ENCODE assay signal across 8 cellular contexts in genomic region chr1:45620588-45621500, GRCh38. TPM values are rescaled to one million over a fixed set of nuclear protein-coding genes. Genes with fewer than 3 reads are reported as not detected.
DNase-seq lines count a peak whose midpoint lies in the region; ATAC-seq and TF ChIP-seq lines count a peak whose summit lies in the region.

No MANE protein-coding gene starts in this region.

- H3K9me3 Mint-ChIP-seq in stimulated activated naive CD8-positive, alpha-beta T cell treated with anti-CD3 and anti-CD28 coated beads, Interleukin-15, amount 100 ng/mL, for 72 hours: no peaks in the 10 kb centered on the region

- H3K27me3 Mint-ChIP-seq in stimulated activated naive CD8-positive, alpha-beta T cell treated with anti-CD3 and anti-CD28 coated beads, Interleukin-15, amount 100 ng/mL, for 72 hours: no peaks in the 10 kb centered on the region

- H3K36me3 ChIP-seq in SK-N-SH (replicated peaks in 1 of 2; ENCODE audit: control insufficient read depth in 1 of 2, insufficient read depth in 2 of 2, low read length in 1 of 2) (peaks cover 34 to 49% of the 10 kb centered on the region in 2 experiments), right atrium auricular region (peaks cover 27% of the 10 kb centered on the region)

- peak; percentile 9 for ATAC-seq in SK-N-SH treated with all-trans-retinoic acid at 6 μM for 48 hours
- peak; percentile 27 for ATAC-seq in stimulated activated naive CD8-positive, alpha-beta T cell treated with anti-CD3 and anti-CD28 coated beads, Interleukin-15, amount 100 ng/mL, for 72 hours
- no peak for ATAC-seq in HG02571 (IDR thresholded peaks at IDR 0.05; ENCODE audit: unreplicated experiment)
- ATAC-seq in GM21390 (IDR thresholded peaks at IDR 0.05; ENCODE audit: unreplicated experiment): no peak

- no peaks in the 10 kb centered on the region for H3K9me2 ChIP-seq in SK-N-SH

- no peak overlapping the region for H3K4me3 ChIP-seq in SK-N-SH (ENCODE audit: low read depth in 2 of 2, low read length in 1 of 2)
- H3K4me3 ChIP-seq in right atrium auricular region: no peak overlapping the region

- H3K9me3 ChIP-seq in SK-N-SH: no peaks in the 10 kb centered on the region
- H3K9me3 ChIP-seq in right atrium auricular region: no peaks in the 10 kb centered on the region

- no peak for DNase-seq in SK-N-SH
- DNase-seq in right atrium auricular region (ENCODE audit: low spot score): no peak
- no peak for DNase-seq in stimulated activated naive CD8-positive, alpha-beta T cell treated with anti-CD3 and anti-CD28 coated beads, Interleukin-15, amount 100 ng/mL, for 72 hours
- no peak for DNase-seq in germinal center (ENCODE audit: low spot score)

- TF ChIP-seq EP300 in SK-N-SH (IDR thresholded peaks at IDR 0.05; ENCODE audit: borderline replicate concordance in 1 of 2, low read depth in 1 of 2, low read length in 1 of 2): no peak

- H3K27ac ChIP-seq in SK-N-SH (ENCODE audit: low read depth in 2 of 2, low read length in 1 of 2) (no peak overlapping the region; a peak in 1 of 4 replicates), VCaP (peak overlapping the region; percentile 62), right atrium auricular region (peak overlapping the region; percentile 31 to 35)

- POLR2A ChIA-PET in SK-N-SH (lab: Yijun Ruan, JAX): no interaction called here

- H2AFZ ChIP-seq in SK-N-SH (ENCODE audit: low read depth): no peak overlapping the region

- H3K4me2 ChIP-seq in SK-N-SH: no peak overlapping the region

- H3K4me1 Mint-ChIP-seq in stimulated activated naive CD8-positive, alpha-beta T cell treated with anti-CD3 and anti-CD28 coated beads, Interleukin-15, amount 100 ng/mL, for 72 hours: peaks cover 5% of the 10 kb centered on the region

- no peak overlapping the region for H3K4me3 Mint-ChIP-seq in stimulated activated naive CD8-positive, alpha-beta T cell treated with anti-CD3 and anti-CD28 coated beads, Interleukin-15, amount 100 ng/mL, for 72 hours

- WGBS in SK-N-SH (ENCODE audit: low lambda C conversion rate): 90% methylated on average over 14 of the region's 17 CpGs

- CTCF ChIA-PET in SK-N-SH (lab: Yijun Ruan, JAX): no interaction called here

- H4K20me1 ChIP-seq in SK-N-SH (ENCODE audit: insufficient read depth): no peaks in the 10 kb centered on the region

- H3F3A ChIP-seq in SK-N-SH (replicated peaks; ENCODE audit: insufficient read depth): peaks cover 46% of the 10 kb centered on the region

- H3K27me3 ChIP-seq in SK-N-SH (ENCODE audit: insufficient read depth): no peaks in the 10 kb centered on the region
- no peaks in the 10 kb centered on the region for H3K27me3 ChIP-seq in right atrium auricular region

- no peak for TF ChIP-seq CTCF in SK-N-SH (IDR thresholded peaks at IDR 0.05)
- no peak for TF ChIP-seq CTCF in VCaP (conservative IDR thresholded peaks at IDR 0.05)
- TF ChIP-seq CTCF in right atrium auricular region (IDR thresholded peaks at IDR 0.05): no peak

- H3K27ac Mint-ChIP-seq in stimulated activated naive CD8-positive, alpha-beta T cell treated with anti-CD3 and anti-CD28 coated beads, Interleukin-15, amount 100 ng/mL, for 72 hours: peak overlapping the region; percentile 80 to 95

- no peak for TF ChIP-seq RAD21 in SK-N-SH (IDR thresholded peaks at IDR 0.05; ENCODE audit: low read length)

- H3K4me1 ChIP-seq in SK-N-SH (ENCODE audit: control insufficient read depth in 1 of 2, insufficient read depth in 2 of 2, low read depth in 1 of 2, low read length in 1 of 2) (no peaks in the 10 kb centered on the region; a peak in 1 of 4 replicates), right atrium auricular region (peaks cover 0 to 33% of the 10 kb centered on the region in 2 donors)

- no peaks in the 10 kb centered on the region for H3K79me2 ChIP-seq in SK-N-SH (ENCODE audit: insufficient read depth)

- H3K9ac ChIP-seq in SK-N-SH: no peak overlapping the region

TF ChIP-seq in SK-N-SH treated with all-trans-retinoic acid at 6 μM for 48 hours, 23 proteins besides CTCF, POLR2A, EP300 and RAD21 (continues in another document):
- TF ChIP-seq PATZ1 (CRISPR knock-in tag; IDR thresholded peaks at IDR 0.05; ENCODE audit: borderline replicate concordance) (no peak), ZFP3 (CRISPR knock-in tag; IDR thresholded peaks at IDR 0.05) (no peak), ZNF70 (CRISPR knock-in tag; IDR thresholded peaks at IDR 0.05) (no peak), GLIS3 (CRISPR knock-in tag; IDR thresholded peaks at IDR 0.05) (no peak), RARB (CRISPR knock-in tag; IDR thresholded peaks at IDR 0.05) (no peak)

TF ChIP-seq in SK-N-SH, 30 proteins besides CTCF, POLR2A, EP300 and RAD21:
- TF ChIP-seq POLR2AphosphoS5 (IDR thresholded peaks at IDR 0.05; ENCODE audit: low read depth, low read length) (no peak), ELF1 (IDR thresholded peaks at IDR 0.05) (no peak), GABPA (IDR thresholded peaks at IDR 0.05; ENCODE audit: low read depth) (no peak), TAF1 (IDR thresholded peaks at IDR 0.05; ENCODE audit: borderline replicate concordance, low read depth, low read length) (no peak), RCOR1 (IDR thresholded peaks at IDR 0.05; ENCODE audit: low read length) (no peak), FOXM1 (IDR thresholded peaks at IDR 0.05; ENCODE audit: low read depth) (no peak), RFX5 (IDR thresholded peaks at IDR 0.05; ENCODE audit: low read length) (no peak), TEAD4 (IDR thresholded peaks at IDR 0.05; ENCODE audit: borderline replicate concordance, insufficient read depth) (no peak), NFIC (IDR thresholded peaks at IDR 0.05; ENCODE audit: borderline replicate concordance) (no peak), MAX (IDR thresholded peaks at IDR 0.05; ENCODE audit: low read depth) (no peak), MEF2A (IDR thresholded peaks at IDR 0.05; ENCODE audit: borderline replicate concordance, low read depth) (no peak), FOSL2 (IDR thresholded peaks at IDR 0.05; ENCODE audit: borderline replicate concordance, low read depth) (no peak), REST (IDR thresholded peaks at IDR 0.05; ENCODE audit: low read depth, low read length) (no peak), FOXJ3 (CRISPR knock-in tag; IDR thresholded peaks at IDR 0.05) (no peak), EZH2phosphoT487 (IDR thresholded peaks at IDR 0.05; ENCODE audit: borderline replicate concordance, low read depth) (no peak)
TF ChIP-seq in SK-N-SH: peak in this region for 0.

RNA-seq across cellular contexts. Expression of gene CCDC17, which starts 3.0 kb away (rescaled TPM):
- 0.31 and 0.41 TPM in 2 replicates for polyA plus RNA-seq in SK-N-SH (2012; rRNA removed)
- 0.04 and 0.08 TPM in 2 replicates for polyA plus RNA-seq in SK-N-SH (2012; cell fraction: cytosol; rRNA removed)
- polyA plus RNA-seq in SK-N-SH (2012; cell fraction: nucleus; rRNA removed): 4.5 and 6.3 TPM in 2 replicates
- under 1 TPM; 0.39 to 0.52 TPM for total RNA-seq in right atrium auricular region

RNA-seq across cellular contexts. Expression of gene NASP, which starts 37.0 kb away (rescaled TPM):
- 152 and 153 TPM in 2 replicates for polyA plus RNA-seq in SK-N-SH (2012; rRNA removed)
- polyA plus RNA-seq in SK-N-SH (2012; cell fraction: cytosol; rRNA removed): 147 and 148 TPM in 2 replicates
- polyA plus RNA-seq in SK-N-SH (2012; cell fraction: nucleus; rRNA removed): 145 and 158 TPM in 2 replicates
- 10 to 100 TPM; 30.6 to 32.3 TPM for total RNA-seq in right atrium auricular region

Comparison
In these comparisons a context has a peak if more than half of its experiments do, and no peak if none do; other contexts are left out.
1. ATAC-seq: peak in SK-N-SH treated with all-trans-retinoic acid at 6 μM for 48 hours (single experiment) and stimulated activated naive CD8-positive, alpha-beta T cell treated with anti-CD3 and anti-CD28 coated beads, Interleukin-15, amount 100 ng/mL, for 72 hours (single experiment); none in HG02571 (single experiment) and GM21390 (single experiment).
2. H3K27ac ChIP-seq: peak in VCaP (single experiment) and right atrium auricular region (2 of 2); none in SK-N-SH (0 of 2).